18 cellular contexts compared by ENCODE assay signal in the genomic region with DNA sequence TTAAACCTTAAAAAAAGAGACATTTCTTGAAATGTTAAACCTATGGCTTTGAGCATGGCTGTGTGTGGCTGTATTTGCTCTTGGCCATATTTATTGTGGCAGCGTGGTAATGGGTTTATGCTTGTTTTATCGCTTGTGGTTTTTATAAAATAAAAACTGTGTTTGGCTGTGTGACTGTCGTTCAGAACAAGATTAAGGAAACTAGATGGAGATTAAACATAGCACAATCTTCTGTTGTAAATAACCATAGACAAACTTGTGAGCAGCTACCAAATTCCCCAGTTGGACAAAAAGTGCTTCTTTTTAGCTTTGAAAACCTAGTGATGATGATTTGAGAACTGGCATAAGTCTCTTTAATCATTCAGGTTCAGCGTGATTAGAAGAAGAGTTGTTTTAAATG.
DNase-seq lines count a peak whose midpoint lies in the region; ATAC-seq and TF ChIP-seq lines count a peak whose summit lies in the region.
"Had no signal": no experiment of that assay in that cellular context is flagged by ENCODE, and none has a peak within 500 bp of the region (broad histone marks: within the 10 kb centered on the region; RNA-seq: fewer than 3 reads in every experiment).

No MANE protein-coding gene starts in this region.

- H3K27ac ChIP-seq in H9 (ENCODE audit: insufficient read length, low read depth, low read length) (no peak overlapping the region), neural progenitor cell (no peak overlapping the region), prostate gland (no peak overlapping the region)

- no peak overlapping the region for H2BK120ac ChIP-seq in H9 (ENCODE audit: low read depth, low read length, poor library complexity, severe bottlenecking)

- H3K27me3 ChIP-seq in H9 (ENCODE audit: insufficient read depth, low read length) (no peaks in the 10 kb centered on the region), Loucy (ENCODE audit: insufficient read depth, low read length, poor library complexity, severe bottlenecking) (no peaks in the 10 kb centered on the region), neural progenitor cell (no peaks in the 10 kb centered on the region), prostate gland (replicated peaks; ENCODE audit: insufficient read depth) (no peaks in the 10 kb centered on the region)
- H3K27me3 ChIP-seq: BE2C had no signal

- H3F3A ChIP-seq in Loucy (ENCODE audit: low read depth) (no peaks in the 10 kb centered on the region), neural progenitor cell (ENCODE audit: low read depth) (no peaks in the 10 kb centered on the region)

- H2AFZ ChIP-seq in H9 (ENCODE audit: low read length): no peak overlapping the region
- no peak overlapping the region for H2AFZ ChIP-seq in Loucy (ENCODE audit: low read length)
- no peak overlapping the region for H2AFZ ChIP-seq in neural progenitor cell (replicated peaks)

- H3K9ac ChIP-seq in H9 (ENCODE audit: extremely low read depth, insufficient read length, low read length): no peak overlapping the region
- H3K9ac ChIP-seq in Loucy (ENCODE audit: low read depth, low read length, poor library complexity, severe bottlenecking): no peak overlapping the region
- no peak overlapping the region for H3K9ac ChIP-seq in neural progenitor cell

- H3K14ac ChIP-seq in H9 (ENCODE audit: insufficient read depth, low read length): no peak overlapping the region

- CTCF ChIA-PET in WTC11 (lab: Charles Lee): interaction anchor here (2.9 kb wide), 1 partner anchor 115 kb away, joined by 45 read pairs; no protein-coding TSS in a partner anchor

- POLR2A ChIA-PET in WTC11 (lab: Charles Lee): no interaction called here

- H3K36me3 Mint-ChIP-seq in H9 (ENCODE audit: insufficient read depth in 1 of 3, low read depth in 3 of 3) (peaks cover 8 to 17% (median 15%) of the 10 kb centered on the region in 3 experiments; a peak in 6 of 7 replicates), WTC11 (peaks cover 11% of the 10 kb centered on the region), neural progenitor cell (peaks cover 11% of the 10 kb centered on the region)

- no peak overlapping the region for H3K4me3 Mint-ChIP-seq in H9
- H3K4me3 Mint-ChIP-seq in WTC11: no peak overlapping the region
- H3K4me3 Mint-ChIP-seq in neural progenitor cell: no peak overlapping the region
- H3K4me3 Mint-ChIP-seq: CD4-positive, CD25-positive, alpha-beta regulatory T cell; CD8-positive, alpha-beta memory T cell; IgD-negative memory B cell had no signal

- H3K36me3 ChIP-seq in Loucy (ENCODE audit: insufficient read depth, low read length) (no peaks in the 10 kb centered on the region), neural progenitor cell (no peaks in the 10 kb centered on the region), prostate gland (no peaks in the 10 kb centered on the region)
- H3K36me3 ChIP-seq: BE2C, HAP-1 had no signal

- no peak overlapping the region for H2BK12ac ChIP-seq in H9 (ENCODE audit: insufficient read length, low read depth, low read length)

- no peak overlapping the region for H2BK20ac ChIP-seq in H9 (ENCODE audit: low read depth, low read length, poor library complexity, severe bottlenecking)

- H3K4me3 ChIP-seq in Loucy (ENCODE audit: low read length, poor library complexity, severe bottlenecking) (peak overlapping the region; percentile 24), neural progenitor cell (no peak overlapping the region), prostate gland (no peak overlapping the region)
- H3K4me3 ChIP-seq: HAP-1 had no signal

- H3K56ac ChIP-seq in H9 (ENCODE audit: insufficient read length, low read depth, low read length): no peak overlapping the region

- H4K20me1 ChIP-seq in H9 (ENCODE audit: control insufficient read depth, insufficient read depth, insufficient read length) (no peaks in the 10 kb centered on the region), Loucy (ENCODE audit: insufficient read depth, low read length, poor library complexity, severe bottlenecking) (no peaks in the 10 kb centered on the region), neural progenitor cell (ENCODE audit: low read depth) (no peaks in the 10 kb centered on the region)

- no peaks in the 10 kb centered on the region for H3K4me1 ChIP-seq in H9 (ENCODE audit: insufficient read depth, low read length)
- H3K4me1 ChIP-seq in Loucy (ENCODE audit: insufficient read depth, low read length, poor library complexity, severe bottlenecking): peaks cover 33% of the 10 kb centered on the region
- H3K4me1 ChIP-seq in neural progenitor cell: no peaks in the 10 kb centered on the region
- no peaks in the 10 kb centered on the region for H3K4me1 ChIP-seq in prostate gland (replicated peaks)
- H3K4me1 ChIP-seq: HAP-1 had no signal

- no peak overlapping the region for H4K91ac ChIP-seq in H9 (ENCODE audit: insufficient read length, low read depth, low read length)

- H3K9me3 Mint-ChIP-seq in H9 (peaks cover 0 to 3% of the 10 kb centered on the region in 2 experiments; a peak in 2 of 5 replicates), WTC11 (peaks cover 3% of the 10 kb centered on the region; the same call in 1 of the 2 replicates), neural progenitor cell (peaks cover 9% of the 10 kb centered on the region)

- 100% methylated on average over 1 of the region's 4 CpGs for WGBS in H9 (ENCODE audit: extremely low coverage, insufficient read length, low lambda C conversion rate)
- 60% methylated on average over 4 of the region's 4 CpGs for WGBS in prostate gland

- DNase-seq in H9: no peak
- DNase-seq in WTC11 (ENCODE audit: low spot score): no peak
- no peak for DNase-seq in neural progenitor cell (ENCODE audit: low spot score)
- no peak for DNase-seq in left colon
- no peak for DNase-seq in prostate gland (ENCODE audit: low spot score)
- DNase-seq in DMS79 treated with DMSO at 0.1 percent for 48 hours (lab: John Stamatoyannopoulos, UW): no peak
- DNase-seq: ACHN; BE2C; C1 segment of cervical spinal cord; CD4-positive, CD25-positive, alpha-beta regulatory T cell; CD8-positive, alpha-beta memory T cell; GDM1; KG1 had no signal

- H2AK5ac ChIP-seq in H9 (ENCODE audit: insufficient read length, low read length): no peak overlapping the region

- no peaks in the 10 kb centered on the region for H3K9me2 ChIP-seq in Loucy (replicated peaks; ENCODE audit: low read depth, low read length)

- H3T11ph ChIP-seq in H9 (ENCODE audit: low read length): no peak overlapping the region

- peak overlapping the region in 2 of 3 experiments; percentile 36 to 62; a peak in 2 of 7 replicates for H3K27ac Mint-ChIP-seq in H9
- H3K27ac Mint-ChIP-seq in WTC11: peak overlapping the region; percentile 57; the same call in 1 of the 2 replicates
- H3K27ac Mint-ChIP-seq in neural progenitor cell: peak overlapping the region; percentile 55
- H3K27ac Mint-ChIP-seq: CD8-positive, alpha-beta memory T cell; IgD-negative memory B cell had no signal

- H3K9me3 ChIP-seq in H9 (ENCODE audit: control insufficient read depth, low read depth, low read length) (no peaks in the 10 kb centered on the region), Loucy (ENCODE audit: insufficient read depth, low read depth, low read length) (no peaks in the 10 kb centered on the region), neural progenitor cell (ENCODE audit: low read depth) (no peaks in the 10 kb centered on the region), prostate gland (no peaks in the 10 kb centered on the region)
- H3K9me3 ChIP-seq: BE2C, HAP-1 had no signal

- TF ChIP-seq CTCF in H9 (conservative IDR thresholded peaks at IDR 0.05) (no peak), Loucy (conservative IDR thresholded peaks at IDR 0.05; ENCODE audit: low read length) (no peak), WTC11 (IDR thresholded peaks at IDR 0.05) (no peak), neural progenitor cell (IDR thresholded peaks at IDR 0.05) (no peak), prostate gland (IDR thresholded peaks at IDR 0.05) (no peak)

- no peaks in the 10 kb centered on the region for H3K79me1 ChIP-seq in H9 (ENCODE audit: insufficient read depth, low read depth, low read length, poor library complexity, severe bottlenecking)

- H3K27me3 Mint-ChIP-seq in H9 (ENCODE audit: low read depth) (no peaks in the 10 kb centered on the region), WTC11 (ENCODE audit: low read depth) (no peaks in the 10 kb centered on the region), neural progenitor cell (ENCODE audit: insufficient read depth, low read depth) (no peaks in the 10 kb centered on the region)
- H3K27me3 Mint-ChIP-seq: CD4-positive, CD25-positive, alpha-beta regulatory T cell; CD8-positive, alpha-beta memory T cell; IgD-negative memory B cell had no signal

- H2BK5ac ChIP-seq in H9 (ENCODE audit: insufficient read length, low read length): no peak overlapping the region

- H3K79me2 ChIP-seq in H9 (ENCODE audit: insufficient read depth, low read length) (no peaks in the 10 kb centered on the region), Loucy (ENCODE audit: insufficient read depth, low read length) (no peaks in the 10 kb centered on the region), neural progenitor cell (ENCODE audit: low read depth) (no peaks in the 10 kb centered on the region)

- H3K4me2 ChIP-seq in H9 (ENCODE audit: insufficient read depth, insufficient read length, low read length) (no peak overlapping the region), Loucy (ENCODE audit: low read depth, low read length, poor library complexity, severe bottlenecking) (peak overlapping the region; percentile 65), neural progenitor cell (no peak overlapping the region)

- no peaks in the 10 kb centered on the region for H3K23me2 ChIP-seq in H9 (ENCODE audit: insufficient read length, low read depth, low read length, poor library complexity, severe bottlenecking)

- no peak for TF ChIP-seq POLR2A in prostate gland (IDR thresholded peaks at IDR 0.05)

- H3K18ac ChIP-seq in H9 (ENCODE audit: insufficient read length, low read depth, low read length): no peak overlapping the region

- H3K4me1 Mint-ChIP-seq in H9 (peaks cover 7 to 14% of the 10 kb centered on the region in 2 experiments; a peak in 3 of 4 replicates), WTC11 (peaks cover 53% of the 10 kb centered on the region), neural progenitor cell (peaks cover 52% of the 10 kb centered on the region)

- no peak overlapping the region for H2BK15ac ChIP-seq in H9 (ENCODE audit: low read depth, low read length)

- no peak overlapping the region for H3K4ac ChIP-seq in H9 (ENCODE audit: low read depth, low read length)

- no peak overlapping the region for H4K8ac ChIP-seq in H9 (replicated peaks; ENCODE audit: insufficient read length, low read depth, low read length)

- intact Hi-C loops in left colon (cut with DNase I, micrococcal nuclease): no loop called here
- intact Hi-C loops in prostate gland (cut with DNase I): no loop called here

- no peak overlapping the region for H3K23ac ChIP-seq in H9 (ENCODE audit: insufficient read length, low read depth, low read length)

- H4K5ac ChIP-seq in H9 (ENCODE audit: insufficient read length, low read depth, low read length): no peak overlapping the region

- no peak for ATAC-seq in WTC11
- ATAC-seq in HG03439 (IDR thresholded peaks at IDR 0.05; ENCODE audit: unreplicated experiment): no peak
- ATAC-seq in left colon: no peak
- ATAC-seq: HepG2 had no signal
